ENCODE assay signal across 19 cellular contexts in genomic region chr10:114517681-114518250, GRCh38.
DNase-seq lines count a peak whose midpoint lies in the region; ATAC-seq and TF ChIP-seq lines count a peak whose summit lies in the region.
"Had no signal": no experiment of that assay in that cellular context is flagged by ENCODE, and none has a peak within 500 bp of the region (broad histone marks: within the 10 kb centered on the region; RNA-seq: fewer than 3 reads in every experiment).

No MANE protein-coding gene starts in this region.

- no peaks in the 10 kb centered on the region for H3K36me3 ChIP-seq in BLaER1 treated with 17β-estradiol and CSF1 and Interleukin-3, amounts not matched to agents 10 nM and 100 nM
- no peaks in the 10 kb centered on the region for H3K36me3 ChIP-seq in CD8-positive, alpha-beta memory T cell (ENCODE audit: insufficient read depth, low read length)
- H3K36me3 ChIP-seq: cardiac muscle cell, ovary, tibial nerve had no signal

- no peak overlapping the region for H3K27ac ChIP-seq in BLaER1 treated with 17β-estradiol and CSF1 and Interleukin-3, amounts not matched to agents 10 nM and 100 nM
- H3K27ac ChIP-seq in CD8-positive, alpha-beta memory T cell (ENCODE audit: low read depth, low read length): no peak overlapping the region

- ATAC-seq in activated CD8-positive, alpha-beta T cell treated with anti-CD3 and anti-CD28 coated beads, Interleukin-2, amount 10 ng/mL, durations not matched to agents 7 days and 5 days: no peak

- H3K4me1 Mint-ChIP-seq in T-helper 1 cell treated with Interleukin-12 subunit alpha and Interleukin-12 subunit beta and Interleukin-4 antibody, amounts not matched to agents 30 μg/mL and 1 μg/mL, for 36 hours (ENCODE audit: low read depth): peaks cover 78% of the 10 kb centered on the region
- peaks cover 96% of the 10 kb centered on the region for H3K4me1 Mint-ChIP-seq in activated CD8-positive, alpha-beta T cell treated with anti-CD3 and anti-CD28 coated beads, Interleukin-2, amount 10 ng/mL, durations not matched to agents 7 days and 5 days (ENCODE audit: low read depth)
- H3K4me1 Mint-ChIP-seq in nephron: peaks cover 64% of the 10 kb centered on the region
- H3K4me1 Mint-ChIP-seq in CD8-positive, alpha-beta memory T cell: peaks cover 77 to 100% (median 97%) of the 10 kb centered on the region in 3 donors

- H3K36me3 Mint-ChIP-seq in T-helper 1 cell treated with Interleukin-12 subunit alpha and Interleukin-12 subunit beta and Interleukin-4 antibody, amounts not matched to agents 30 μg/mL and 1 μg/mL, for 36 hours (ENCODE audit: low read depth): peaks cover 35% of the 10 kb centered on the region
- H3K36me3 Mint-ChIP-seq in activated CD8-positive, alpha-beta T cell treated with anti-CD3 and anti-CD28 coated beads, Interleukin-2, amount 10 ng/mL, durations not matched to agents 7 days and 5 days (ENCODE audit: low read depth): peaks cover 25% of the 10 kb centered on the region
- no peaks in the 10 kb centered on the region for H3K36me3 Mint-ChIP-seq in nephron (ENCODE audit: low read depth)
- H3K36me3 Mint-ChIP-seq in CD8-positive, alpha-beta memory T cell: peaks cover 0 to 65% (median 14%) of the 10 kb centered on the region in 3 donors

- no peak for TF ChIP-seq CTCF in nephron (IDR thresholded peaks at IDR 0.05; ENCODE audit: unreplicated experiment in 3 of 3)

- no peaks in the 10 kb centered on the region for H3K27me3 ChIP-seq in BLaER1 treated with 17β-estradiol and CSF1 and Interleukin-3, amounts not matched to agents 10 nM and 100 nM
- no peaks in the 10 kb centered on the region for H3K27me3 ChIP-seq in CD8-positive, alpha-beta memory T cell (ENCODE audit: insufficient read depth, low read length, poor library complexity, severe bottlenecking)
- H3K27me3 ChIP-seq: cardiac muscle cell, ovary, tibial nerve had no signal

- H3K27ac Mint-ChIP-seq in T-helper 1 cell treated with Interleukin-12 subunit alpha and Interleukin-12 subunit beta and Interleukin-4 antibody, amounts not matched to agents 30 μg/mL and 1 μg/mL, for 36 hours: peak overlapping the region; percentile 58
- H3K27ac Mint-ChIP-seq in activated CD8-positive, alpha-beta T cell treated with anti-CD3 and anti-CD28 coated beads, Interleukin-2, amount 10 ng/mL, durations not matched to agents 7 days and 5 days: peak overlapping the region; percentile 86
- H3K27ac Mint-ChIP-seq in nephron: peak overlapping the region; percentile 33 to 67 (median 45)
- peak overlapping the region in 3 of 8 donors; percentile 28 to 63 (median 56) for H3K27ac Mint-ChIP-seq in CD8-positive, alpha-beta memory T cell

- peak overlapping the region; percentile 32 for H3K4me3 Mint-ChIP-seq in T-helper 1 cell treated with Interleukin-12 subunit alpha and Interleukin-12 subunit beta and Interleukin-4 antibody, amounts not matched to agents 30 μg/mL and 1 μg/mL, for 36 hours
- peak overlapping the region; percentile 66 for H3K4me3 Mint-ChIP-seq in activated CD8-positive, alpha-beta T cell treated with anti-CD3 and anti-CD28 coated beads, Interleukin-2, amount 10 ng/mL, durations not matched to agents 7 days and 5 days
- H3K4me3 Mint-ChIP-seq in nephron: no peak overlapping the region
- peak overlapping the region in 1 of 7 donors; percentile 38 for H3K4me3 Mint-ChIP-seq in CD8-positive, alpha-beta memory T cell

- no peak overlapping the region for H3K4me3 ChIP-seq in BLaER1 treated with 17β-estradiol and CSF1 and Interleukin-3, amounts not matched to agents 10 nM and 100 nM
- no peak overlapping the region for H3K4me3 ChIP-seq in CD8-positive, alpha-beta memory T cell (ENCODE audit: low read length)
- H3K4me3 ChIP-seq: cardiac muscle cell, ovary, tibial nerve had no signal

- CTCF ChIA-PET in activated CD8-positive, alpha-beta T cell treated with anti-CD3 and anti-CD28 coated beads, Interleukin-2, amount 10 ng/mL, durations not matched to agents 7 days and 5 days (lab: Charles Lee): interaction anchor here (0.9 to 18.7 kb wide), 10 partner anchors 8 to 214 kb away, joined by 3 to 421 read pairs (median 8); no protein-coding TSS in a partner anchor
- CTCF ChIA-PET in CD8-positive, alpha-beta memory T cell (lab: Charles Lee): interaction anchor here (1.4 to 1.5 kb wide), 2 partner anchors 8 to 46 kb away, joined by 4 to 6 read pairs; no protein-coding TSS in a partner anchor

- H3K9me3 Mint-ChIP-seq in T-helper 1 cell treated with Interleukin-12 subunit alpha and Interleukin-12 subunit beta and Interleukin-4 antibody, amounts not matched to agents 30 μg/mL and 1 μg/mL, for 36 hours: no peaks in the 10 kb centered on the region
- H3K9me3 Mint-ChIP-seq in activated CD8-positive, alpha-beta T cell treated with anti-CD3 and anti-CD28 coated beads, Interleukin-2, amount 10 ng/mL, durations not matched to agents 7 days and 5 days (ENCODE audit: insufficient read depth): no peaks in the 10 kb centered on the region
- H3K9me3 Mint-ChIP-seq in nephron: no peaks in the 10 kb centered on the region
- H3K9me3 Mint-ChIP-seq in CD8-positive, alpha-beta memory T cell: no peaks in the 10 kb centered on the region
- H3K9me3 Mint-ChIP-seq: activated naive CD4-positive, alpha-beta T cell treated with anti-CD3 and anti-CD28 coated beads, Interleukin-2, amount 50 U/mL, for 72 hours had no signal

- POLR2A ChIA-PET in activated CD8-positive, alpha-beta T cell treated with anti-CD3 and anti-CD28 coated beads, Interleukin-2, amount 10 ng/mL, durations not matched to agents 7 days and 5 days (lab: Charles Lee): interaction anchor here (0.8 to 3.7 kb wide), 3 partner anchors 9 to 24 kb away, joined by 3 to 22 read pairs (median 18); no protein-coding TSS in a partner anchor
- POLR2A ChIA-PET in CD8-positive, alpha-beta memory T cell (lab: Charles Lee): no interaction called here

- peaks cover 3% of the 10 kb centered on the region for H3K27me3 Mint-ChIP-seq in T-helper 1 cell treated with Interleukin-12 subunit alpha and Interleukin-12 subunit beta and Interleukin-4 antibody, amounts not matched to agents 30 μg/mL and 1 μg/mL, for 36 hours (ENCODE audit: low read depth)
- no peaks in the 10 kb centered on the region for H3K27me3 Mint-ChIP-seq in activated CD8-positive, alpha-beta T cell treated with anti-CD3 and anti-CD28 coated beads, Interleukin-2, amount 10 ng/mL, durations not matched to agents 7 days and 5 days (ENCODE audit: low read depth)
- peaks cover 2% of the 10 kb centered on the region for H3K27me3 Mint-ChIP-seq in nephron (ENCODE audit: low read depth)
- H3K27me3 Mint-ChIP-seq in CD8-positive, alpha-beta memory T cell: no peaks in the 10 kb centered on the region

- peak overlapping the region in 6 of 11 experiments; percentile 53 to 69 (median 62); a peak in 9 of 22 replicates for H3K4me2 ChIP-seq in BLaER1 treated with 17β-estradiol and CSF1 and Interleukin-3, amounts not matched to agents 10 nM and 100 nM

- H3K4me1 ChIP-seq in BLaER1 treated with 17β-estradiol and CSF1 and Interleukin-3, amounts not matched to agents 10 nM and 100 nM: peaks cover 10 to 85% (median 72%) of the 10 kb centered on the region in 10 experiments; a peak in 17 of 20 replicates
- peaks cover 98% of the 10 kb centered on the region for H3K4me1 ChIP-seq in CD8-positive, alpha-beta memory T cell (ENCODE audit: insufficient read depth, low read length)

- DNase-seq in T-helper 1 cell (no peak), inferior parietal cortex (ENCODE audit: extremely low spot score) (no peak), SW480 (ENCODE audit: low spot score) (no peak)
- no peak for DNase-seq in activated CD8-positive, alpha-beta T cell treated with anti-CD3 and anti-CD28 coated beads, Interleukin-2, amount 10 ng/mL, durations not matched to agents 7 days and 5 days
- DNase-seq in CD8-positive, alpha-beta memory T cell: no peak
- DNase-seq: 8988T; activated CD8-positive, alpha-beta memory T cell treated with anti-CD3 and anti-CD28 coated beads for 24 hours; effector CD8-positive, alpha-beta T cell; hypothalamus; NCI-H1436 treated with DMSO at 0.1 percent for 48 hours; ovary; SIG-M5; stimulated activated CD4-positive, alpha-beta T cell treated with anti-CD3 and anti-CD28 coated beads, Interleukin-2, amount 100 ng/mL, for 48 hours had no signal

- no peak overlapping the region for H3K9ac ChIP-seq in BLaER1 treated with 17β-estradiol and CSF1 and Interleukin-3, amounts not matched to agents 10 nM and 100 nM

- no peaks in the 10 kb centered on the region for H3K9me3 ChIP-seq in BLaER1 treated with 17β-estradiol and CSF1 and Interleukin-3, amounts not matched to agents 10 nM and 100 nM (replicated peaks in 1 of 11)
- no peaks in the 10 kb centered on the region for H3K9me3 ChIP-seq in CD8-positive, alpha-beta memory T cell (ENCODE audit: low read length)
- H3K9me3 ChIP-seq: ovary, tibial nerve had no signal

- H4K20me1 ChIP-seq in BLaER1 treated with 17β-estradiol and CSF1 and Interleukin-3, amounts not matched to agents 10 nM and 100 nM: no peaks in the 10 kb centered on the region

Comparison
In these comparisons a context has a peak if more than half of its experiments do, and no peak if none do; other contexts are left out.
1. H3K4me3 Mint-ChIP-seq: peak in T-helper 1 cell treated with Interleukin-12 subunit alpha and Interleukin-12 subunit beta and Interleukin-4 antibody, amounts not matched to agents 30 μg/mL and 1 μg/mL, for 36 hours (single experiment) and activated CD8-positive, alpha-beta T cell treated with anti-CD3 and anti-CD28 coated beads, Interleukin-2, amount 10 ng/mL, durations not matched to agents 7 days and 5 days (single experiment); none in nephron (0 of 3).